17 cellular contexts compared by ENCODE assay signal in genomic region chr3:156472150-156472549, GRCh38.
DNase-seq lines count a peak whose midpoint lies in the region; ATAC-seq and TF ChIP-seq lines count a peak whose summit lies in the region.
"Had no signal": no experiment of that assay in that cellular context is flagged by ENCODE, and none has a peak within 500 bp of the region (broad histone marks: within the 10 kb centered on the region; RNA-seq: fewer than 3 reads in every experiment).

No MANE protein-coding gene starts in this region.

- H3K9me3 ChIP-seq in DND-41 (ENCODE audit: insufficient read depth, low read length, severe bottlenecking) (no peaks in the 10 kb centered on the region), upper lobe of left lung (no peaks in the 10 kb centered on the region)

- no peak overlapping the region for H2AFZ ChIP-seq in DND-41 (ENCODE audit: low read depth, low read length)

- peak; percentile 33 for TF ChIP-seq CTCF in DND-41 (IDR thresholded peaks at IDR 0.05; ENCODE audit: borderline replicate concordance, extremely low read depth, low read length, poor library complexity, severe bottlenecking)
- peak; percentile 26; the same call in 1 of the 2 replicates for TF ChIP-seq CTCF in LNCaP clone FGC (IDR thresholded peaks at IDR 0.05; ENCODE audit: control insufficient read depth, extremely low read depth, insufficient read depth)
- peak; percentile 25 for TF ChIP-seq CTCF in epithelial cell of proximal tubule (conservative IDR thresholded peaks at IDR 0.05; ENCODE audit: low read depth, low read length)
- no peak for TF ChIP-seq CTCF in upper lobe of left lung (IDR thresholded peaks at IDR 0.05)

- H3K4me3 ChIP-seq in DND-41 (ENCODE audit: low read depth in 1 of 2, low read length in 2 of 2): no peak overlapping the region
- H3K4me3 ChIP-seq in LNCaP clone FGC (ENCODE audit: low read depth, low read length): no peak overlapping the region
- no peak overlapping the region for H3K4me3 ChIP-seq in epithelial cell of proximal tubule (ENCODE audit: low read depth, low read length)
- no peak overlapping the region for H3K4me3 ChIP-seq in upper lobe of left lung
- H3K4me3 ChIP-seq: lung, skin epidermis had no signal

- H3K27me3 ChIP-seq in DND-41 (ENCODE audit: insufficient read depth, low read length, poor library complexity) (peaks cover 23% of the 10 kb centered on the region), upper lobe of left lung (no peaks in the 10 kb centered on the region)

- H3K4me1 ChIP-seq in DND-41 (ENCODE audit: insufficient read depth, low read length): no peaks in the 10 kb centered on the region
- no peaks in the 10 kb centered on the region for H3K4me1 ChIP-seq in upper lobe of left lung

- H3K36me3 ChIP-seq in DND-41 (ENCODE audit: insufficient read depth, low read length): no peaks in the 10 kb centered on the region
- H3K36me3 ChIP-seq in upper lobe of left lung: no peaks in the 10 kb centered on the region

- WGBS in upper lobe of left lung, 2 donors: 73 to 76% methylated on average over 4 of the region's 4 CpGs

- H3K27ac ChIP-seq in DND-41 (ENCODE audit: low read length) (no peak overlapping the region), upper lobe of left lung (no peak overlapping the region)
- H3K27ac ChIP-seq: skin epidermis had no signal

- no peak for TF ChIP-seq POLR2A in upper lobe of left lung (IDR thresholded peaks at IDR 0.05)

- H4K20me1 ChIP-seq in DND-41 (ENCODE audit: insufficient read depth, low read length): no peaks in the 10 kb centered on the region

- H3K79me2 ChIP-seq in DND-41 (ENCODE audit: insufficient read depth, low read length): no peaks in the 10 kb centered on the region

- H3K9ac ChIP-seq in DND-41 (ENCODE audit: low read depth, low read length): no peak overlapping the region

- DNase-seq in NCI-H1105 treated with DMSO at 0.1 percent for 48 hours (lab: John Stamatoyannopoulos, UW) (peak; percentile 31), NCI-H1105 (lab: John Stamatoyannopoulos, UW) (no peak), DND-41 (no peak), LNCaP clone FGC (ENCODE audit: low read depth) (no peak), epithelial cell of proximal tubule (ENCODE audit: low read depth) (no peak), cerebellar nuclear complex (lab: John Stamatoyannopoulos, UW) (no peak), upper lobe of left lung (no peak)
- DNase-seq in NK-92 treated with Interleukin-12 subunit alpha and Interleukin-12 subunit beta, amount 100 ng/mL, for 24 hours (lab: John Stamatoyannopoulos, UW): no peak
- DNase-seq: activated naive CD4-positive, alpha-beta T cell treated with anti-CD3 and anti-CD28 coated beads, Interleukin-2, amount 50 U/mL, for 16 hours; erythroblast; HFFc6; immature natural killer cell; NCI-H2081 treated with DMSO at 0.1 percent for 48 hours; NCI-H526 treated with DMSO at 0.1 percent for 48 hours; posterior cingulate gyrus had no signal

- no peak overlapping the region for H3K4me2 ChIP-seq in DND-41 (ENCODE audit: insufficient read depth, low read length)

- ATAC-seq in DND-41 (ENCODE audit: insufficient read depth, low read depth) (no peak), upper lobe of left lung (ENCODE audit: low FRiP score in 2 of 2) (no peak)

- no peak for TF ChIP-seq EP300 in upper lobe of left lung (IDR thresholded peaks at IDR 0.05)

Comparison
In these comparisons a context has a peak if more than half of its experiments do, and no peak if none do; other contexts are left out.
1. CTCF ChIP-seq: peak in DND-41 (single experiment), LNCaP clone FGC (single experiment) and epithelial cell of proximal tubule (single experiment); none in upper lobe of left lung (0 of 6).